ENCODE assay signal across 13 cellular contexts in the genomic region with DNA sequence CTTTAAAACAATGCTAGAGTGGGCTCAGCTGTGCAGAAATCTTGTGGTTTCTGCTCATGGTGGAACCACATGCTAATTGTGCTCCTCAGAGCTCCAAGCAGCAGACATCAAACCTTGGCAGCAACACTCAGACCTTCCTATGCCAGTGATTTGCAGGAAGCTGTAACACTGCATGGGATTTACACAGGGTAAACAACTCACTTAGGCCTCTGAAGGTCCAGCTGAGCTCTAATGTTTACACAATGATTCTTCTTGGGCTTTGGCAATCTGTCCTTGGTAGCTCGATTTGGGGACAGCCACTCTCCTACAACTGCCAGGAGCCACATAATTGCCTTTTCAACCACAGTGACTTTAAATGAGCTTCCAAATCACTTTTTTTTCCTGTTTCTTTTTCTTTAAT.
DNase-seq lines count a peak whose midpoint lies in the region; ATAC-seq and TF ChIP-seq lines count a peak whose summit lies in the region.
"Had no signal": no experiment of that assay in that cellular context is flagged by ENCODE, and none has a peak within 500 bp of the region (broad histone marks: within the 10 kb centered on the region; RNA-seq: fewer than 3 reads in every experiment).

No MANE protein-coding gene starts in this region.

- H3K27me3 Mint-ChIP-seq in chondrocyte (ENCODE audit: low read depth) (no peaks in the 10 kb centered on the region), immature natural killer cell (ENCODE audit: low read depth in 3 of 3) (peaks cover 0 to 5% (median 3%) of the 10 kb centered on the region in 3 donors)

- H3K27ac ChIP-seq in C4-2B: peak overlapping the region; percentile 35; the same call in 1 of the 2 replicates

- no peak overlapping the region for H3K4me3 Mint-ChIP-seq in chondrocyte (ENCODE audit: unreplicated experiment)
- H3K4me3 Mint-ChIP-seq in immature natural killer cell: no peak overlapping the region
- H3K4me3 Mint-ChIP-seq: B cell, memory B cell, T-helper 17 cell had no signal

- peaks cover 59% of the 10 kb centered on the region for H3K4me1 Mint-ChIP-seq in chondrocyte (ENCODE audit: low read depth)
- no peaks in the 10 kb centered on the region for H3K4me1 Mint-ChIP-seq in immature natural killer cell
- H3K4me1 Mint-ChIP-seq: memory B cell, T-helper 17 cell had no signal

- H3K36me3 Mint-ChIP-seq in chondrocyte (ENCODE audit: low read depth) (peaks cover 1% of the 10 kb centered on the region), immature natural killer cell (no peaks in the 10 kb centered on the region)
- H3K36me3 Mint-ChIP-seq: memory B cell had no signal

- H3K9me3 Mint-ChIP-seq in chondrocyte (ENCODE audit: low read depth): no peaks in the 10 kb centered on the region
- H3K9me3 Mint-ChIP-seq in immature natural killer cell: no peaks in the 10 kb centered on the region
- H3K9me3 Mint-ChIP-seq: memory B cell had no signal

- H3K27ac Mint-ChIP-seq in chondrocyte (ENCODE audit: unreplicated experiment): peak overlapping the region; percentile 87
- H3K27ac Mint-ChIP-seq in immature natural killer cell: no peak overlapping the region
- H3K27ac Mint-ChIP-seq: B cell, memory B cell, T-helper 17 cell had no signal

- ATAC-seq in HG03432 (IDR thresholded peaks at IDR 0.05; ENCODE audit: unreplicated experiment): no peak
- ATAC-seq: T-helper 17 cell had no signal

- no peak for TF ChIP-seq CTCF in C4-2B (conservative IDR thresholded peaks at IDR 0.05)
- TF ChIP-seq CTCF in chondrocyte (IDR thresholded peaks at IDR 0.05): no peak

- peak; percentile 23 to 67 for DNase-seq in NCI-H2081 (lab: John Stamatoyannopoulos, UW)
- DNase-seq in chondrocyte (ENCODE audit: low spot score): no peak
- peak; percentile 51 for DNase-seq in midbrain (lab: John Stamatoyannopoulos, UW)
- DNase-seq in stimulated activated CD4-positive, alpha-beta T cell treated with anti-CD3 and anti-CD28 coated beads, Interleukin-2, amount 100 ng/mL, for 48 hours: no peak
- DNase-seq in cerebellar nuclear complex (lab: John Stamatoyannopoulos, UW): no peak
- DNase-seq in immature natural killer cell: no peak
- DNase-seq: NCI-H524 treated with DMSO at 0.1 percent for 48 hours; stimulated activated naive CD4-positive, alpha-beta T cell; T-helper 17 cell had no signal

Comparison
In these comparisons a context has a peak if more than half of its experiments do, and no peak if none do; other contexts are left out.
1. DNase-seq: peak in NCI-H2081 (2 of 2) and midbrain (single experiment); none in chondrocyte (single experiment), stimulated activated CD4-positive, alpha-beta T cell treated with anti-CD3 and anti-CD28 coated beads, Interleukin-2, amount 100 ng/mL, for 48 hours (0 of 2), cerebellar nuclear complex (0 of 2) and immature natural killer cell (0 of 3).